8 cellular contexts compared by ENCODE assay signal in the genomic region with DNA sequence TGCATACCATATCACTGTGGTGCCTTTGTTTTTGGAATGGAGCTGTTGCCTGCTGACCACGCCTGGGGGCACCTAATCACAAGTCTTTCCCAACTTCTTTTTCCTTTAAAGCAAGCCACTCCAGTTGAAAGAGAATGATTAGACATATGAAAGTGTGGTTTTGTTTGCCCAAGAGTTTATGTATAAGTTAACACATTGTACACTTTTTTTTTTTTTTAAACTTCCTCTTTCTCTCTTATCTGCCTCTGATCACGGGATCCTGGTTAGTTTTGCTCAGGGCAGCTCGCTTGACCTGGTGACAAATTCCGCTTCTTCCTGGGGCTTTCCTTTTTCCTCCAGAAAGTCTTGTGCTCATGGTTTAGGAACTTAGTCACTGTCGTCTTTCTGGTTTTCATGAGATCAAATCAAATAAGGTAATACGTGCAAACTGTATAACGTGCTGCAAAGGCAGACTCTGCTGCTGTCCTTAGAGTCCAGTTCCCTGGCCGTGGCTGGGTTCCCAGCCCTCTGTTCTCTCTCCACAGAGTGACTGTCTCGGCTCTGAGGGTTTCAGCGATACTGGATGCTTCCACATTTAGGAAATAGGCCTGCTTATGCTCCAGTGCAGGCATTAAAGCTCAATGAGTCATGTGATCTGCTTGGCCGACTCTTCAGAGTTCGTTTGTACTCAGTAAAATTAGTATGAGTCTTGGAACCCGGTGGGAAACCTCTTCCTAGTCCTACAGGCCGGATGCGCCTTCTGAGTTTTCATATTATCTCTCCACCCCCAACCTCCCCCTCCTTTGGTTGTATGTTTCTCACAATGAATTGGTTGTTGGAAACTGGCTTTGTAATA. TPM values are rescaled to one million over a fixed set of nuclear protein-coding genes. Genes with fewer than 3 reads are reported as not detected.
DNase-seq lines count a peak whose midpoint lies in the region; ATAC-seq lines count a peak whose summit lies in the region.

No MANE protein-coding gene starts in this region.

- peak overlapping the region; percentile 79 to 98 for H3K27ac Mint-ChIP-seq in activated naive CD4-positive, alpha-beta T cell treated with anti-CD3 and anti-CD28 coated beads, Interleukin-2, amount 50 U/mL, for 72 hours

- intact Hi-C loops in Right ventricle myocardium superior (cut with DNase I) = no loop called here

- H3K36me3 Mint-ChIP-seq in activated naive CD4-positive, alpha-beta T cell treated with anti-CD3 and anti-CD28 coated beads, Interleukin-2, amount 50 U/mL, for 72 hours = peaks cover 3 to 16% of the 10 kb centered on the region in 2 donors

- peak; percentile 49 for ATAC-seq in HG02678 (IDR thresholded peaks at IDR 0.05; ENCODE audit: unreplicated experiment)
- peak; percentile 87 for ATAC-seq in activated naive CD4-positive, alpha-beta T cell treated with anti-CD3 and anti-CD28 coated beads, Interleukin-2, amount 50 U/mL, for 72 hours
- peak; percentile 95 for ATAC-seq in Right ventricle myocardium superior (ENCODE audit: poor library complexity)

- DNase-seq in activated effector memory CD4-positive, alpha-beta T cell treated with anti-CD3 and anti-CD28 coated beads, Interleukin-2, amount 50 U/mL, for 16 hours = peak; percentile 66
- DNase-seq in activated effector memory CD4-positive, alpha-beta T cell treated with Interleukin-2 at 50 U/mL for 16 hours = no peak
- DNase-seq in NCI-H510A treated with DMSO at 0.1 percent for 48 hours (lab: John Stamatoyannopoulos, UW) = peak; percentile 46
- DNase-seq in activated naive CD4-positive, alpha-beta T cell treated with anti-CD3 and anti-CD28 coated beads, Interleukin-2, amount 50 U/mL, for 72 hours (ENCODE audit: low spot score in 2 of 2) = peak; percentile 31 to 64
- peak; percentile 67 for DNase-seq in Right ventricle myocardium superior
- DNase-seq in pons (ENCODE audit: low spot score) = peak; percentile 84
- DNase-seq in DMS114 treated with DMSO at 0.1 percent for 48 hours (lab: John Stamatoyannopoulos, UW; ENCODE audit: unreplicated experiment) = no peak

- H3K9me3 Mint-ChIP-seq in activated naive CD4-positive, alpha-beta T cell treated with anti-CD3 and anti-CD28 coated beads, Interleukin-2, amount 50 U/mL, for 72 hours = peaks cover 0 to 2% of the 10 kb centered on the region in 2 donors

RNA-seq across cellular contexts. Expression of a gene that starts 15.2 kb away (rescaled TPM):
- total RNA-seq in activated naive CD4-positive, alpha-beta T cell treated with anti-CD3 and anti-CD28 coated beads, Interleukin-2, amount 50 U/mL, for 72 hours = 10 to 100 TPM; 23.4 to 36.0 TPM
- 117 TPM for total RNA-seq in Right ventricle myocardium superior

Comparison
In these comparisons a context has a peak if more than half of its experiments do, and no peak if none do; other contexts are left out.
1. DNase-seq: peak in activated effector memory CD4-positive, alpha-beta T cell treated with anti-CD3 and anti-CD28 coated beads, Interleukin-2, amount 50 U/mL, for 16 hours (single experiment), NCI-H510A treated with DMSO at 0.1 percent for 48 hours (single experiment), activated naive CD4-positive, alpha-beta T cell treated with anti-CD3 and anti-CD28 coated beads, Interleukin-2, amount 50 U/mL, for 72 hours (2 of 2), Right ventricle myocardium superior (single experiment) and pons (single experiment); none in activated effector memory CD4-positive, alpha-beta T cell treated with Interleukin-2 at 50 U/mL for 16 hours (single experiment) and DMS114 treated with DMSO at 0.1 percent for 48 hours (single experiment).
2. Peak in every context shown above with its lines, with median percentiles within 50 percentile points of each other: ATAC-seq.